23 cellular contexts compared by ENCODE assay signal in genomic region chr12:34349673-34349961, GRCh38.
"Had no signal": no experiment of that assay in that cellular context is flagged by ENCODE, and none has a peak within 500 bp of the region (broad histone marks: within the 10 kb centered on the region; RNA-seq: fewer than 3 reads in every experiment).

No MANE protein-coding gene starts in this region.

- ATAC-seq: esophagus mucosa; gastrocnemius medialis; left ventricle myocardium superior; lower lobe of right lung; naive thymus-derived CD8-positive, alpha-beta T cell; psoas muscle; right cardiac atrium; stimulated activated memory B cell treated with anti-CD40 and anti-IgM and Interleukin-4, amounts not matched to agents 10 μg/mL and 1 μg/mL and 100 μg/mL, for 72 hours had no signal

- H3K4me3 ChIP-seq: gastrocnemius medialis, lower lobe of right lung, ovary, psoas muscle, skin epidermis, spleen, thoracic aorta, tibial nerve, upper lobe of left lung had no signal

- DNase-seq: effector CD8-positive, alpha-beta T cell; endodermal cell; foreskin fibroblast; gastrocnemius medialis; head of caudate nucleus; left ventricle myocardium superior; lower lobe of right lung; naive thymus-derived CD8-positive, alpha-beta T cell; nephron progenitor cell; occipital lobe; ovary; posterior cingulate gyrus; psoas muscle; right cardiac atrium; spleen; stimulated activated CD4-positive, alpha-beta T cell treated with anti-CD3 and anti-CD28 coated beads, Interleukin-4, amount 100 ng/mL, for 4 hours; upper lobe of left lung had no signal

- H3K36me3 ChIP-seq: gastrocnemius medialis, lower lobe of right lung, ovary, spleen, thoracic aorta, tibial nerve, upper lobe of left lung had no signal

- H3K27ac ChIP-seq: epithelial cell of prostate, gastrocnemius medialis, lower lobe of right lung, ovary, psoas muscle, skin epidermis, spleen, thoracic aorta, tibial nerve, upper lobe of left lung had no signal

- H3K27me3 ChIP-seq: gastrocnemius medialis, ovary, tibial nerve, upper lobe of left lung had no signal

- H3K4me1 ChIP-seq: gastrocnemius medialis, lower lobe of right lung, psoas muscle, spleen, tibial nerve, upper lobe of left lung had no signal

- H3K9me3 ChIP-seq: gastrocnemius medialis, lower lobe of right lung, psoas muscle, thoracic aorta had no signal
